ENCODE assay signal across 9 cellular contexts in genomic region chr3:14780927-14781507, GRCh38. TPM values are rescaled to one million over a fixed set of nuclear protein-coding genes. Genes with fewer than 3 reads are reported as not detected.
DNase-seq lines count a peak whose midpoint lies in the region; ATAC-seq, FAIRE-seq and TF ChIP-seq lines count a peak whose summit lies in the region.
"Had no signal": no experiment of that assay in that cellular context is flagged by ENCODE, and none has a peak within 500 bp of the region (broad histone marks: within the 10 kb centered on the region; RNA-seq: fewer than 3 reads in every experiment).

No MANE protein-coding gene starts in this region.

- no peaks in the 10 kb centered on the region for H3K79me2 ChIP-seq in GM12878 (ENCODE audit: control insufficient read depth, insufficient read depth, low read length)

- peak; percentile 99 for TF ChIP-seq RAD21 in GM12878 (IDR thresholded peaks at IDR 0.05; ENCODE audit: insufficient read depth, low read depth, low read length)

- H4K20me1 ChIP-seq in GM12878 (ENCODE audit: control insufficient read depth, insufficient read depth) = no peaks in the 10 kb centered on the region

- intact Hi-C loops in GM12878 (cut with micrococcal nuclease; ENCODE audit: unreplicated experiment) = loop anchor here (1.0 to 2.0 kb wide), 4 partner anchors 108 to 520 kb away; no protein-coding TSS in a partner anchor

- RAD21 ChIA-PET in GM12878 (lab: Charles Lee; ENCODE audit: unreplicated experiment) = interaction anchor here (0.6 to 6.2 kb wide), 31 partner anchors 9 to 1796 kb away, joined by 3 to 197 read pairs (median 5); partner anchors contain the start of genes C3orf20 and CCDC174

- TF ChIP-seq EP300 in GM12878 (IDR thresholded peaks at IDR 0.05; ENCODE audit: borderline replicate concordance in 1 of 2, control insufficient read depth in 1 of 2, low read depth in 2 of 2, low read length in 2 of 2) = no peak

- no peaks in the 10 kb centered on the region; the same call in 2 of the 3 replicates for H3K9me3 ChIP-seq in GM12878 (replicated peaks; ENCODE audit: control insufficient read depth, insufficient read depth, low read length)

- H3K27me3 Mint-ChIP-seq in activated T-cell treated with anti-CD3 and anti-CD28 coated beads, Interleukin-2, amount 50 U/mL, for 72 hours (ENCODE audit: low read depth) = peaks cover 6% of the 10 kb centered on the region

- no peaks in the 10 kb centered on the region for H3K36me3 ChIP-seq in GM12878 (ENCODE audit: control insufficient read depth in 2 of 2, insufficient read depth in 2 of 2, low read length in 1 of 2)

- peak; percentile 38 to 45 for DNase-seq in activated T-cell treated with anti-CD3 and anti-CD28 coated beads, Interleukin-2, amount 50 U/mL, for 72 hours
- DNase-seq in activated T-cell treated with anti-CD3 and anti-CD28 coated beads for 4 hours (no peak), NCI-H748 (lab: John Stamatoyannopoulos, UW; ENCODE audit: unreplicated experiment) (peak; percentile 65), GM12878 (ENCODE audit: low read depth, low spot score) (peak; percentile 31), kidney tubule cell (ENCODE audit: low spot score) (peak; percentile 78), midbrain (lab: John Stamatoyannopoulos, UW) (no peak), middle frontal gyrus (ENCODE audit: extremely low spot score, low spot score) (no peak)

- WGBS in GM12878 (ENCODE audit: insufficient coverage, insufficient replicate concordance, low lambda C conversion rate, missing lambda C conversion rate) = 0% methylated on average over 12 of the region's 12 CpGs

- BruUV-seq in GM12878 (replicated peaks; lab: Mats Ljungman, UMichigan) = no TSS peak

- H3K4me3 ChIP-seq in GM12878 = no peak overlapping the region

- POLR2A ChIA-PET in GM12878 (lab: Charles Lee) = interaction anchor here (1.0 to 1.4 kb wide), 3 partner anchors 99 to 144 kb away, joined by 3 to 4 read pairs (median 4); partner anchors contain the start of gene C3orf20

- SMC1A ChIA-PET in GM12878 (lab: Charles Lee; ENCODE audit: uncharacterized antibody, unreplicated experiment) = interaction anchor here (0.5 to 9.7 kb wide), 53 partner anchors 10 to 884 kb away, joined by 3 to 274 read pairs (median 5); partner anchors contain the start of genes C3orf20 and CCDC174

- FAIRE-seq in GM12878 (lab: Jason Lieb, UNC) = peak; percentile 75
- FAIRE-seq: colon had no signal

- no peaks in the 10 kb centered on the region for H3K4me1 ChIP-seq in GM12878 (ENCODE audit: control insufficient read depth, insufficient read depth, low read length)

- CTCF ChIA-PET in GM12878 (lab: Yijun Ruan, JAX) = interaction anchor here (0.6 to 7.4 kb wide), 69 partner anchors 10 to 1778 kb away, joined by 3 to 321 read pairs (median 5); partner anchors contain the start of genes C3orf20, CCDC174 and NR2C2

- H2AFZ ChIP-seq in GM12878 (ENCODE audit: control insufficient read depth, low read depth, low read length) = no peak overlapping the region

- TF ChIP-seq CTCF in GM12878 (IDR thresholded peaks at IDR 0.05 in 2 of 3, conservative IDR thresholded peaks at IDR 0.05 in 1 of 3; ENCODE audit: control insufficient read depth in 2 of 3, extremely low read depth in 1 of 3, insufficient read depth in 1 of 3, low read depth in 3 of 3, low read length in 3 of 3) = peak; percentile 80 to 93 (median 87)

- H3K9me3 Mint-ChIP-seq in activated T-cell treated with anti-CD3 and anti-CD28 coated beads, Interleukin-2, amount 50 U/mL, for 72 hours = peaks cover 4 to 6% of the 10 kb centered on the region in 2 donors

- H3K4me1 Mint-ChIP-seq in activated T-cell treated with anti-CD3 and anti-CD28 coated beads, Interleukin-2, amount 50 U/mL, for 72 hours (ENCODE audit: low read depth) = no peaks in the 10 kb centered on the region

- no peak overlapping the region for H3K4me2 ChIP-seq in GM12878 (ENCODE audit: control insufficient read depth, insufficient read depth)

- H3K27ac ChIP-seq in GM12878 (ENCODE audit: control insufficient read depth, insufficient read depth) = no peak overlapping the region

- in situ Hi-C loops in GM12878 (cut with MboI) = loop anchor here (5.0 kb wide), 1 partner anchor 109 kb away; no protein-coding TSS in a partner anchor

- H3K9ac ChIP-seq in GM12878 (ENCODE audit: control insufficient read depth, insufficient read depth, low read length) = no peak overlapping the region

- H3K36me3 Mint-ChIP-seq in activated T-cell treated with anti-CD3 and anti-CD28 coated beads, Interleukin-2, amount 50 U/mL, for 72 hours (ENCODE audit: insufficient read depth in 2 of 2) = peaks cover 2 to 10% of the 10 kb centered on the region in 2 donors

- TF ChIP-seq POLR2A in GM12878 (IDR thresholded peaks at IDR 0.05; ENCODE audit: low read depth, low read length) = no peak

- H3K4me3 Mint-ChIP-seq in activated T-cell treated with anti-CD3 and anti-CD28 coated beads, Interleukin-2, amount 50 U/mL, for 72 hours = no peak overlapping the region

- ATAC-seq in activated T-cell treated with anti-CD3 and anti-CD28 coated beads, Interleukin-2, amount 50 U/mL, for 72 hours (replicated peaks in 1 of 2) = peak in 1 of 2 donors; percentile 48
- ATAC-seq in HG02610 (IDR thresholded peaks at IDR 0.05; ENCODE audit: unreplicated experiment) (peak; percentile 89), GM12878 (peak; percentile 100)

- H3K27ac Mint-ChIP-seq in activated T-cell treated with anti-CD3 and anti-CD28 coated beads, Interleukin-2, amount 50 U/mL, for 72 hours = no peak overlapping the region

- no peaks in the 10 kb centered on the region; a peak in 1 of 4 replicates for H3K27me3 ChIP-seq in GM12878 (replicated peaks in 1 of 2; ENCODE audit: control insufficient read depth in 2 of 2, insufficient read depth in 2 of 2, low read length in 1 of 2)

TF ChIP-seq in GM12878, 131 proteins besides CTCF, POLR2A, EP300 and RAD21:
- TF ChIP-seq ZZZ3 (IDR thresholded peaks at IDR 0.05; ENCODE audit: control insufficient read depth, insufficient read length, low read depth) (no peak), YY1 (IDR thresholded peaks at IDR 0.05; ENCODE audit: low read depth, low read length) (peak; percentile 68), RB1 (IDR thresholded peaks at IDR 0.05; ENCODE audit: borderline replicate concordance) (0 out of 2 replicates have a peak, but pooled peaks have one; percentile 37), RUNX3 (IDR thresholded peaks at IDR 0.05; ENCODE audit: low read length) (peak; percentile 35; the same call in 1 of the 2 replicates), SMC3 (IDR thresholded peaks at IDR 0.05; ENCODE audit: borderline replicate concordance, low read length) (peak; percentile 93), POLR2AphosphoS5 (IDR thresholded peaks at IDR 0.05; ENCODE audit: low read length) (no peak), SIN3A (IDR thresholded peaks at IDR 0.05; ENCODE audit: low read depth, low read length) (no peak), STAT1 (conservative IDR thresholded peaks at IDR 0.05) (no peak), CHD2 (IDR thresholded peaks at IDR 0.05; ENCODE audit: borderline replicate concordance, low read depth, low read length) (no peak)
- TF ChIP-seq, protein P1, sequence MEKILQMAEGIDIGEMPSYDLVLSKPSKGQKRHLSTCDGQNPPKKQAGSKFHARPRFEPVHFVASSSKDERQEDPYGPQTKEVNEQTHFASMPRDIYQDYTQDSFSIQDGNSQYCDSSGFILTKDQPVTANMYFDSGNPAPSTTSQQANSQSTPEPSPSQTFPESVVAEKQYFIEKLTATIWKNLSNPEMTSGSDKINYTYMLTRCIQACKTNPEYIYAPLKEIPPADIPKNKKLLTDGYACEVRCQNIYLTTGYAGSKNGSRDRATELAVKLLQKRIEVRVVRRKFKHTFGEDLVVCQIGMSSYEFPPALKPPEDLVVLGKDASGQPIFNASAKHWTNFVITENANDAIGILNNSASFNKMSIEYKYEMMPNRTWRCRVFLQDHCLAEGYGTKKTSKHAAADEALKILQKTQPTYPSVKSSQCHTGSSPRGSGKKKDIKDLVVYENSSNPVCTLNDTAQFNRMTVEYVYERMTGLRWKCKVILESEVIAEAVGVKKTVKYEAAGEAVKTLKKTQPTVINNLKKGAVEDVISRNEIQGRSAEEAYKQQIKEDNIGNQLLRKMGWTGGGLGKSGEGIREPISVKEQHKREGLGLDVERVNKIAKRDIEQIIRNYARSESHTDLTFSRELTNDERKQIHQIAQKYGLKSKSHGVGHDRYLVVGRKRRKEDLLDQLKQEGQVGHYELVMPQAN (conservative IDR thresholded peaks at IDR 0.05) = no peak

RNA-seq across cellular contexts. Expression of gene FGD5, which starts 37.7 kb away (rescaled TPM):
- not detected for total RNA-seq in activated T-cell treated with anti-CD3 and anti-CD28 coated beads, Interleukin-2, amount 50 U/mL, for 72 hours
- total RNA-seq in GM12878 (2013; cell fraction: nucleolus; rRNA removed) = 0.38 and 0.44 TPM in 2 replicates
- total RNA-seq in GM12878 (2014; rRNA removed) (0.11 TPM in 1 of 2 replicates, not detected in the other), GM12878 (2014; rRNA removed; fragmentation: Illumina TruSeq; extraction: Trizol) (0.04 TPM in 1 of 2 replicates, not detected in the other), GM12878 (2021) (0.11 and 0.13 TPM in 2 replicates)
- not detected for polyA plus RNA-seq in GM12878 (2011; ENCODE audit: low read depth)
- polyA plus RNA-seq in GM12878 (2011; rRNA removed) (0.03 TPM in 1 of 2 replicates, not detected in the other), GM12878 (2014; fragmentation: Illumina TruSeq; extraction: Trizol) (0.03 and 0.13 TPM in 2 replicates), GM12878 (2014; fragmentation: Nextera tagmentation; extraction: Ambion mirVana) (under 1 TPM; 0.07 to 0.11 TPM), GM12878 (2014; rRNA removed) (0.08 and 0.12 TPM in 2 replicates), GM12878 (2016; fragmentation: Nextera tagmentation; extraction: Ambion mirVana) (not detected)
- not detected in 2 replicates for polyA plus RNA-seq in GM12878 (2011; cell fraction: cytosol; rRNA removed)
- polyA plus RNA-seq in GM12878 (2011; cell fraction: nucleus; rRNA removed) = 0.04 and 0.06 TPM in 2 replicates
- 0.03 TPM in 1 of 2 replicates, not detected in the other for polyA plus RNA-seq in GM12878 (2012)
- polyA minus RNA-seq in GM12878 (2011; rRNA and poly(A)+ RNA removed) = not detected in 2 replicates
- not detected in 2 replicates for polyA minus RNA-seq in GM12878 (2011; cell fraction: cytosol; rRNA and poly(A)+ RNA removed)
- polyA minus RNA-seq in GM12878 (2011; cell fraction: nucleus; rRNA and poly(A)+ RNA removed) = 0.12 TPM in 1 of 2 replicates, not detected in the other

Comparison
In these comparisons a context has a peak if more than half of its experiments do, and no peak if none do; other contexts are left out.
1. DNase-seq: peak in activated T-cell treated with anti-CD3 and anti-CD28 coated beads, Interleukin-2, amount 50 U/mL, for 72 hours (2 of 2), NCI-H748 (single experiment), GM12878 (single experiment) and kidney tubule cell (single experiment); none in activated T-cell treated with anti-CD3 and anti-CD28 coated beads for 4 hours (single experiment), midbrain (single experiment) and middle frontal gyrus (single experiment).